19 cellular contexts compared by ENCODE assay signal in the genomic region with DNA sequence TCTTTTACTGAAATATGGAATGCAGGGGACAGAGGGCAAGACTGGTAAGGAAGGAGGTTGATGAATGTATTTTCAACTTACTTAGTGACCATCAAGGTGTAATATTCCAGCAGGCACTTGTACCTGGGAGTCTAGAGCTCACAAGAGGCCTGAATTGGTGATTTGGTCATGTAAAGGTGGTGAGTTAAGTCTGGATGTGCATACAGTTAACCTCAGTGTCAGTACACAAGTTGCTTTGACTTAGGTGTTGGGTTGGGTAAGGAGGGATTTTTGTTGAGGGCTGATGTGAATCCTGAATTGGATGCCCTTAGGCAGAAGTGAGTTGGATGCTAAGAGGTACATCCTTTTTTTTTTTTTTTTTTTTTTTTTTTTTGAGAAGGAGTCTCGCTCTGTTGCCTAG. TPM values are rescaled to one million over a fixed set of nuclear protein-coding genes. Genes with fewer than 3 reads are reported as not detected.
A peak's percentile ranks its signal among the peaks of the same experiment; 100 is the strongest.
DNase-seq lines count a peak whose midpoint lies in the region; ATAC-seq and TF ChIP-seq lines count a peak whose summit lies in the region.
"Had no signal": no experiment of that assay in that cellular context is flagged by ENCODE, and none has a peak within 500 bp of the region (broad histone marks: within the 10 kb centered on the region; RNA-seq: fewer than 3 reads in every experiment).

No MANE protein-coding gene starts in this region.

- H3K14ac ChIP-seq in trophoblast cell (ENCODE audit: low read length): no peak overlapping the region

- intact Hi-C loops in activated T-helper 1 cell treated with anti-CD3 and anti-CD28 coated beads, Interleukin-12 subunit alpha, Interleukin-12 subunit beta, Interleukin-2, Interleukin-4 antibody, amounts not matched to agents 30 ng/mL and 10 ng/mL and 1 ng/mL, durations not matched to agents 14 hours and 24 hours and 36 hours (cut with micrococcal nuclease): no loop called here

- H2BK120ac ChIP-seq in trophoblast cell (ENCODE audit: insufficient read depth, low read length, poor library complexity): no peak overlapping the region

- H4K8ac ChIP-seq in trophoblast cell (ENCODE audit: low read depth, low read length): no peak overlapping the region

- H3K4me2 ChIP-seq in trophoblast cell (ENCODE audit: low read length): no peak overlapping the region
- H3K4me2 ChIP-seq: PC-9 had no signal

- H3K4me3 ChIP-seq in HEK293 (ENCODE audit: low read depth, low read length): no peak overlapping the region
- H3K4me3 ChIP-seq in trophoblast cell (ENCODE audit: low read depth, low read length): no peak overlapping the region
- H3K4me3 ChIP-seq: PC-9 had no signal

- H3K27me3 Mint-ChIP-seq in activated naive CD4-positive, alpha-beta T cell treated with anti-CD3 and anti-CD28 coated beads, Interleukin-2, amount 50 U/mL, for 24 hours: no peaks in the 10 kb centered on the region
- H3K27me3 Mint-ChIP-seq in activated naive CD4-positive, alpha-beta T cell treated with anti-CD3 and anti-CD28 coated beads, Interleukin-2, amount 10 ng/mL, durations not matched to agents 7 days and 5 days: no peaks in the 10 kb centered on the region
- H3K27me3 Mint-ChIP-seq in activated T-helper 1 cell treated with anti-CD3 and anti-CD28 coated beads, Interleukin-12 subunit alpha, Interleukin-12 subunit beta, Interleukin-2, Interleukin-4 antibody, amounts not matched to agents 30 ng/mL and 10 ng/mL and 1 ng/mL, durations not matched to agents 14 hours and 24 hours and 36 hours (ENCODE audit: insufficient read depth): no peaks in the 10 kb centered on the region
- H3K27me3 Mint-ChIP-seq: B cell; CD4-positive, alpha-beta memory T cell had no signal

- CTCF ChIA-PET in activated naive CD4-positive, alpha-beta T cell treated with anti-CD3 and anti-CD28 coated beads, Interleukin-2, amount 10 ng/mL, durations not matched to agents 7 days and 5 days (lab: Charles Lee): no interaction called here
- CTCF ChIA-PET in HEK293 (lab: Yijun Ruan, JAX) (no interaction called here), RWPE1 (lab: Yijun Ruan, JAX) (interaction anchor here (0.5 kb wide), 1 partner anchor 528 kb away, joined by 5 read pairs; a partner anchor contains a TSS)

- H3K9ac ChIP-seq in trophoblast cell (ENCODE audit: low read length): no peak overlapping the region

- no peak overlapping the region for H3K18ac ChIP-seq in trophoblast cell (ENCODE audit: low read length)

- peaks cover 64% of the 10 kb centered on the region for H3K4me1 Mint-ChIP-seq in activated naive CD4-positive, alpha-beta T cell treated with anti-CD3 and anti-CD28 coated beads, Interleukin-2, amount 50 U/mL, for 24 hours
- peaks cover 32% of the 10 kb centered on the region for H3K4me1 Mint-ChIP-seq in activated naive CD4-positive, alpha-beta T cell treated with anti-CD3 and anti-CD28 coated beads, Interleukin-2, amount 10 ng/mL, durations not matched to agents 7 days and 5 days
- peaks cover 45% of the 10 kb centered on the region for H3K4me1 Mint-ChIP-seq in activated T-helper 1 cell treated with anti-CD3 and anti-CD28 coated beads, Interleukin-12 subunit alpha, Interleukin-12 subunit beta, Interleukin-2, Interleukin-4 antibody, amounts not matched to agents 30 ng/mL and 10 ng/mL and 1 ng/mL, durations not matched to agents 14 hours and 24 hours and 36 hours (ENCODE audit: low read depth)

- H3K4me1 ChIP-seq in HEK293 (ENCODE audit: control insufficient read depth, insufficient read depth, low read length) (peaks cover 8% of the 10 kb centered on the region; the same call in 1 of the 2 replicates), trophoblast cell (ENCODE audit: control insufficient read depth in 1 of 2, insufficient read depth in 2 of 2, low read length in 2 of 2) (no peaks in the 10 kb centered on the region)

- H3K79me1 ChIP-seq in trophoblast cell (ENCODE audit: low read length): no peaks in the 10 kb centered on the region

- peaks cover 21% of the 10 kb centered on the region for H3K36me3 Mint-ChIP-seq in activated naive CD4-positive, alpha-beta T cell treated with anti-CD3 and anti-CD28 coated beads, Interleukin-2, amount 50 U/mL, for 24 hours
- peaks cover 25% of the 10 kb centered on the region for H3K36me3 Mint-ChIP-seq in activated naive CD4-positive, alpha-beta T cell treated with anti-CD3 and anti-CD28 coated beads, Interleukin-2, amount 10 ng/mL, durations not matched to agents 7 days and 5 days
- peaks cover 10% of the 10 kb centered on the region for H3K36me3 Mint-ChIP-seq in activated T-helper 1 cell treated with anti-CD3 and anti-CD28 coated beads, Interleukin-12 subunit alpha, Interleukin-12 subunit beta, Interleukin-2, Interleukin-4 antibody, amounts not matched to agents 30 ng/mL and 10 ng/mL and 1 ng/mL, durations not matched to agents 14 hours and 24 hours and 36 hours (ENCODE audit: low read depth)

- no peaks in the 10 kb centered on the region for H3K27me3 ChIP-seq in trophoblast cell (ENCODE audit: insufficient read depth, low read length)

- H3K36me3 ChIP-seq in HEK293 (ENCODE audit: control insufficient read depth in 2 of 2, insufficient read depth in 1 of 2, low read length in 2 of 2) (peaks cover 11 to 14% of the 10 kb centered on the region in 2 experiments; a peak in 2 of 3 replicates), trophoblast cell (ENCODE audit: control insufficient read depth in 1 of 2, insufficient read depth in 2 of 2, low read length in 2 of 2) (no peaks in the 10 kb centered on the region)

- POLR2A ChIA-PET in HEK293 (lab: Yijun Ruan, JAX) (no interaction called here), RWPE1 (lab: Yijun Ruan, JAX; ENCODE audit: low non-redundant PET) (no interaction called here)

- no peak for TF ChIP-seq CTCF in HEK293 (tag by site-specific recombination; IDR thresholded peaks at IDR 0.05)
- no peak for TF ChIP-seq CTCF in RWPE1 (conservative IDR thresholded peaks at IDR 0.05; ENCODE audit: low read depth)

- no CpG with 5 or more reads among the region's 1 CpG for WGBS in trophoblast cell (ENCODE audit: extremely low coverage, insufficient coverage, insufficient read length)

- no peak overlapping the region for H3K23ac ChIP-seq in trophoblast cell (ENCODE audit: low read length)

- H3K27ac ChIP-seq in HEK293 (ENCODE audit: extremely low read depth, low read depth, low read length): no peak overlapping the region
- H3K27ac ChIP-seq in trophoblast cell (ENCODE audit: low read depth, low read length): no peak overlapping the region
- H3K27ac ChIP-seq in RWPE1: no peak overlapping the region
- H3K27ac ChIP-seq: PC-9 had no signal

- H3K4ac ChIP-seq in trophoblast cell (ENCODE audit: low read depth, low read length): peak overlapping the region; percentile 88

- H3K4me3 Mint-ChIP-seq in activated naive CD4-positive, alpha-beta T cell treated with anti-CD3 and anti-CD28 coated beads, Interleukin-2, amount 50 U/mL, for 24 hours: peak overlapping the region; percentile 3
- H3K4me3 Mint-ChIP-seq in activated naive CD4-positive, alpha-beta T cell treated with anti-CD3 and anti-CD28 coated beads, Interleukin-2, amount 10 ng/mL, durations not matched to agents 7 days and 5 days: no peak overlapping the region
- no peak overlapping the region for H3K4me3 Mint-ChIP-seq in activated T-helper 1 cell treated with anti-CD3 and anti-CD28 coated beads, Interleukin-12 subunit alpha, Interleukin-12 subunit beta, Interleukin-2, Interleukin-4 antibody, amounts not matched to agents 30 ng/mL and 10 ng/mL and 1 ng/mL, durations not matched to agents 14 hours and 24 hours and 36 hours
- H3K4me3 Mint-ChIP-seq: B cell had no signal

- no peak overlapping the region for H2BK12ac ChIP-seq in trophoblast cell (ENCODE audit: low read length)

- no peaks in the 10 kb centered on the region for H3K9me3 ChIP-seq in HEK293 (ENCODE audit: control insufficient read depth, insufficient read depth, low read depth, low read length)
- no peaks in the 10 kb centered on the region for H3K9me3 ChIP-seq in trophoblast cell (ENCODE audit: insufficient read depth, low read depth, low read length)

- no peaks in the 10 kb centered on the region for H3K9me3 Mint-ChIP-seq in activated naive CD4-positive, alpha-beta T cell treated with anti-CD3 and anti-CD28 coated beads, Interleukin-2, amount 50 U/mL, for 24 hours
- H3K9me3 Mint-ChIP-seq in activated naive CD4-positive, alpha-beta T cell treated with anti-CD3 and anti-CD28 coated beads, Interleukin-2, amount 10 ng/mL, durations not matched to agents 7 days and 5 days: no peaks in the 10 kb centered on the region
- no peaks in the 10 kb centered on the region for H3K9me3 Mint-ChIP-seq in activated T-helper 1 cell treated with anti-CD3 and anti-CD28 coated beads, Interleukin-12 subunit alpha, Interleukin-12 subunit beta, Interleukin-2, Interleukin-4 antibody, amounts not matched to agents 30 ng/mL and 10 ng/mL and 1 ng/mL, durations not matched to agents 14 hours and 24 hours and 36 hours
- H3K9me3 Mint-ChIP-seq: CD4-positive, alpha-beta memory T cell had no signal

- H3K79me2 ChIP-seq in trophoblast cell (ENCODE audit: control insufficient read depth, insufficient read depth, low read length, poor library complexity): peaks cover 6% of the 10 kb centered on the region

- DNase-seq in activated naive CD4-positive, alpha-beta T cell treated with anti-CD3 and anti-CD28 coated beads, Interleukin-2, amount 10 ng/mL, durations not matched to agents 7 days and 5 days: no peak
- no peak for DNase-seq in activated T-helper 1 cell treated with anti-CD3 and anti-CD28 coated beads, Interleukin-12 subunit alpha, Interleukin-12 subunit beta, Interleukin-2, Interleukin-4 antibody, amounts not matched to agents 30 ng/mL and 10 ng/mL and 1 ng/mL, durations not matched to agents 14 hours and 24 hours and 36 hours (ENCODE audit: low spot score)
- no peak for DNase-seq in trophoblast cell
- DNase-seq in RWPE1 (ENCODE audit: low spot score): no peak
- DNase-seq: CD4-positive, alpha-beta memory T cell; DMS79 treated with DMSO at 0.1 percent for 48 hours; GF-D8; IMR-90; MV-4-11; NCI-H1417 treated with DMSO at 0.1 percent for 48 hours; NCI-H2029; NCI-H2171 treated with DMSO at 0.1 percent for 48 hours; NCI-H774; PC-9; Right ventricle myocardium superior had no signal

- no peak overlapping the region for H2BK5ac ChIP-seq in trophoblast cell (ENCODE audit: low read depth, low read length, poor library complexity)

- no peak for ATAC-seq in HG02884 (IDR thresholded peaks at IDR 0.05; ENCODE audit: unreplicated experiment)

- H4K12ac ChIP-seq in trophoblast cell (ENCODE audit: low read depth, low read length): no peak overlapping the region

- no peak overlapping the region for H2AFZ ChIP-seq in trophoblast cell (ENCODE audit: insufficient read depth, low read length, poor library complexity)
- H2AFZ ChIP-seq: PC-9 had no signal

- no peak overlapping the region for H4K91ac ChIP-seq in trophoblast cell (ENCODE audit: low read depth, low read length)

- H2AK5ac ChIP-seq in trophoblast cell (ENCODE audit: low read length): no peak overlapping the region

- H3K27ac Mint-ChIP-seq in activated naive CD4-positive, alpha-beta T cell treated with anti-CD3 and anti-CD28 coated beads, Interleukin-2, amount 50 U/mL, for 24 hours: no peak overlapping the region
- no peak overlapping the region for H3K27ac Mint-ChIP-seq in activated naive CD4-positive, alpha-beta T cell treated with anti-CD3 and anti-CD28 coated beads, Interleukin-2, amount 10 ng/mL, durations not matched to agents 7 days and 5 days
- peak overlapping the region; percentile 82 for H3K27ac Mint-ChIP-seq in activated T-helper 1 cell treated with anti-CD3 and anti-CD28 coated beads, Interleukin-12 subunit alpha, Interleukin-12 subunit beta, Interleukin-2, Interleukin-4 antibody, amounts not matched to agents 30 ng/mL and 10 ng/mL and 1 ng/mL, durations not matched to agents 14 hours and 24 hours and 36 hours
- H3K27ac Mint-ChIP-seq: B cell had no signal

RNA-seq across cellular contexts. Expression of a gene that starts 7.4 kb away (rescaled TPM):
- 72.0 and 76.7 TPM in 2 replicates for total RNA-seq in activated T-helper 1 cell treated with anti-CD3 and anti-CD28 coated beads, Interleukin-12 subunit alpha, Interleukin-12 subunit beta, Interleukin-2, Interleukin-4 antibody, amounts not matched to agents 30 ng/mL and 10 ng/mL and 1 ng/mL, durations not matched to agents 14 hours and 24 hours and 36 hours
- 48.9 and 51.4 TPM in 2 replicates for polyA plus RNA-seq in trophoblast cell (2013)
